In genomic region chr2:73291093-73291460, GRCh38 we compare ENCODE assay signal across 8 cellular contexts. TPM values are rescaled to one million over a fixed set of nuclear protein-coding genes. Genes with fewer than 3 reads are reported as not detected.
DNase-seq lines count a peak whose midpoint lies in the region; ATAC-seq and TF ChIP-seq lines count a peak whose summit lies in the region.

No MANE protein-coding gene starts in this region.

- no peak overlapping the region for H3K27ac ChIP-seq in RWPE2 (ENCODE audit: poor library complexity, severe bottlenecking)

- in situ Hi-C loops in astrocyte of the spinal cord (cut with HindIII; ENCODE audit: low sequenced_read_pairs): no loop called here
- in situ Hi-C loops in G401 (cut with HindIII; ENCODE audit: low sequenced_read_pairs): loop anchor here (5.0 kb wide), 1 partner anchor 54 kb away; no protein-coding TSS in a partner anchor

- H3K9me3 Mint-ChIP-seq in immature natural killer cell: no peaks in the 10 kb centered on the region

- H3K27ac Mint-ChIP-seq in immature natural killer cell: peak overlapping the region in 1 of 6 donors; percentile 69

- H3K4me3 Mint-ChIP-seq in immature natural killer cell: peak overlapping the region; percentile 54 to 79 (median 66)

- DNase-seq in GM19238 (ENCODE audit: insufficient read length, low spot score) (peak; percentile 42), RWPE2 (ENCODE audit: low spot score) (no peak), astrocyte of the spinal cord (ENCODE audit: low read depth, low spot score) (peak; percentile 62), immature natural killer cell (peak; percentile 40 to 56 (median 45)), putamen (ENCODE audit: low spot score) (no peak), G401 (ENCODE audit: low spot score) (no peak)
- peak; percentile 35 to 49 for DNase-seq in stimulated activated CD8-positive, alpha-beta memory T cell treated with anti-CD3 and anti-CD28 coated beads, Interleukin-2, amount 100 ng/mL, for 48 hours (ENCODE audit: low read depth in 2 of 2)

- TF ChIP-seq CTCF in RWPE2 (IDR thresholded peaks at IDR 0.05; ENCODE audit: poor library complexity, severe bottlenecking) (no peak), astrocyte of the spinal cord (IDR thresholded peaks at IDR 0.05; ENCODE audit: low read depth, low read length) (no peak)

- H3K9me3 ChIP-seq in RWPE2 (ENCODE audit: severe bottlenecking): peaks cover 3% of the 10 kb centered on the region

- H3K4me3 ChIP-seq in RWPE2 (ENCODE audit: severe bottlenecking): no peak overlapping the region
- peak overlapping the region; percentile 10 for H3K4me3 ChIP-seq in astrocyte of the spinal cord (ENCODE audit: low read depth, low read length)

- H3K27me3 Mint-ChIP-seq in immature natural killer cell (ENCODE audit: low read depth in 3 of 3): peaks cover 19 to 45% (median 20%) of the 10 kb centered on the region in 3 donors

- H3K36me3 ChIP-seq in RWPE2 (ENCODE audit: low read depth): no peaks in the 10 kb centered on the region

- ATAC-seq in RWPE2 (ENCODE audit: low read depth) (peak; percentile 44), GM18502 (IDR thresholded peaks at IDR 0.05; ENCODE audit: poor library complexity, unreplicated experiment) (no peak)

- H3K4me1 ChIP-seq in RWPE2 (ENCODE audit: insufficient read depth, poor library complexity, severe bottlenecking): no peaks in the 10 kb centered on the region

- H3K4me1 Mint-ChIP-seq in immature natural killer cell: peaks cover 11 to 17% of the 10 kb centered on the region in 2 donors

- H3K36me3 Mint-ChIP-seq in immature natural killer cell: no peaks in the 10 kb centered on the region

- peaks cover 62% of the 10 kb centered on the region for H3K27me3 ChIP-seq in RWPE2 (ENCODE audit: insufficient read depth, poor library complexity, severe bottlenecking)

RNA-seq across cellular contexts. Expression of gene EGR4, which starts 2.3 kb away (rescaled TPM):
- not detected for polyA plus RNA-seq in immature natural killer cell
- not detected in 2 replicates for total RNA-seq in G401 (2014; rRNA removed; shearing (Covaris generic))

RNA-seq across cellular contexts. Expression of gene FBXO41, which starts 6.8 kb away (rescaled TPM):
- 1 to 10 TPM in 1 of 3 donors, under 1 TPM in 1, not detected in 1; 0.40 to 1.2 TPM for polyA plus RNA-seq in immature natural killer cell
- 3.6 and 11.1 TPM in 2 replicates for total RNA-seq in G401 (2014; rRNA removed; shearing (Covaris generic))

RNA-seq across cellular contexts. Expression of gene CCT7, which starts 57.0 kb away (rescaled TPM):
- 100 to 1,000 TPM; 240 to 379 (median 277) TPM for polyA plus RNA-seq in immature natural killer cell
- 797 and 982 TPM in 2 replicates for total RNA-seq in G401 (2014; rRNA removed; shearing (Covaris generic))

RNA-seq across cellular contexts. Expression of gene PRADC1, which starts 58.0 kb away (rescaled TPM):
- polyA plus RNA-seq in immature natural killer cell: 10 to 100 TPM; 34.1 to 70.2 (median 62.6) TPM
- total RNA-seq in G401 (2014; rRNA removed; shearing (Covaris generic)): 21.9 and 33.7 TPM in 2 replicates

Comparison
In these comparisons a context has a peak if more than half of its experiments do, and no peak if none do; other contexts are left out.
1. DNase-seq: peak in GM19238 (single experiment), astrocyte of the spinal cord (single experiment), immature natural killer cell (3 of 3) and stimulated activated CD8-positive, alpha-beta memory T cell treated with anti-CD3 and anti-CD28 coated beads, Interleukin-2, amount 100 ng/mL, for 48 hours (2 of 2); none in RWPE2 (single experiment), putamen (single experiment) and G401 (single experiment).